ENCODE assay signal across 17 cellular contexts in the genomic region with DNA sequence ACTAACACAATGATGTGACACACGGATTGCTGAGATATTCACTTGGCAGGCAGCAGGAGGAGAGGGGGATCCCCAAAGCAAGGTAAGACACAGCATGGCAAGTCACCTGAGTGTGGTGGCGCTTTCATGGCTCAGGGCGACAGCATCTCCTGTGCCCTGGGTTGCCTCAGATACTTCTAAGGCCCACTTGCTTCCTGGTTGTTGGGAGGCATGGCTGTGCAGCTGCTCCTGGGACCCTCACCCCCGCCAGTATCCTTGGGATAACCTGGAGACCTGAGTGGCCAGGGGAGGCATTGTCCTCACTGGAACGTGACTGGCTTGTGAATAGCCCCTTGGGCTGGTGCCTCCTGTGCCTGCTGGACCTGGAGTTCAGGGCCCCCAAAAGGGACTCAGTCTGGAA.
DNase-seq lines count a peak whose midpoint lies in the region; ATAC-seq and TF ChIP-seq lines count a peak whose summit lies in the region.
"Had no signal": no experiment of that assay in that cellular context is flagged by ENCODE, and none has a peak within 500 bp of the region (broad histone marks: within the 10 kb centered on the region; RNA-seq: fewer than 3 reads in every experiment).

No MANE protein-coding gene starts in this region.

- intact Hi-C loops in cardiac septum (cut with DNase I) (no loop called here), right cardiac atrium (cut with DNase I) (no loop called here), lower lobe of right lung (cut with DNase I) (no loop called here), sigmoid colon (cut with DNase I) (no loop called here), aorta (cut with DNase I) (no loop called here), vagina (cut with DNase I) (no loop called here)

- no peaks in the 10 kb centered on the region for H3K9me3 ChIP-seq in right cardiac atrium (ENCODE audit: control insufficient read depth, low read length)
- no peaks in the 10 kb centered on the region for H3K9me3 ChIP-seq in lower lobe of right lung
- H3K9me3 ChIP-seq in sigmoid colon, result peaks cover 0 to 5% (median 2%) of the 10 kb centered on the region in 4 donors
- H3K9me3 ChIP-seq in aorta (ENCODE audit: control insufficient read depth, low read length), result peaks cover 2% of the 10 kb centered on the region
- H3K9me3 ChIP-seq in vagina, result no peaks in the 10 kb centered on the region
- H3K9me3 ChIP-seq: HAP-1 had no signal

- H3K4me1 ChIP-seq in right cardiac atrium (ENCODE audit: control insufficient read depth, insufficient read depth, low read length), result no peaks in the 10 kb centered on the region
- H3K4me1 ChIP-seq in lower lobe of right lung, result no peaks in the 10 kb centered on the region
- H3K4me1 ChIP-seq in sigmoid colon, result no peaks in the 10 kb centered on the region
- H3K4me1 ChIP-seq in aorta (ENCODE audit: control insufficient read depth in 1 of 2, insufficient read depth in 2 of 2, low read length in 2 of 2), result no peaks in the 10 kb centered on the region
- H3K4me1 ChIP-seq in vagina, result no peaks in the 10 kb centered on the region
- H3K4me1 ChIP-seq: HAP-1 had no signal

- H3K36me3 ChIP-seq in lower lobe of right lung (no peaks in the 10 kb centered on the region), sigmoid colon (no peaks in the 10 kb centered on the region), aorta (ENCODE audit: control insufficient read depth in 1 of 2, insufficient read depth in 2 of 2, low read length in 1 of 2) (no peaks in the 10 kb centered on the region), vagina (no peaks in the 10 kb centered on the region)
- H3K36me3 ChIP-seq: BLaER1, HAP-1 had no signal

- 88% methylated on average over 5 of the region's 5 CpGs for WGBS in right cardiac atrium
- 67 to 90% methylated on average over 5 of the region's 5 CpGs for WGBS in sigmoid colon, 2 donors
- 87 to 92% methylated on average over 5 of the region's 5 CpGs for WGBS in aorta, 2 donors

- peak; percentile 59 for DNase-seq in cardiac septum (ENCODE audit: low spot score)
- no peak for DNase-seq in right cardiac atrium
- peak; percentile 34 for DNase-seq in lower lobe of right lung
- peak; percentile 40 for DNase-seq in sigmoid colon
- peak in 1 of 2 donors; percentile 34 for DNase-seq in aorta
- DNase-seq in vagina (ENCODE audit: extremely low spot score in 2 of 2), result no peak
- DNase-seq: 8988T; AML-193; Caco-2; CD8-positive, alpha-beta memory T cell; DND-41; GDM1 had no signal

- no peak for TF ChIP-seq EP300 in sigmoid colon (IDR thresholded peaks at IDR 0.05)

- H3K27ac ChIP-seq in right cardiac atrium (ENCODE audit: low read length) (no peak overlapping the region), lower lobe of right lung (no peak overlapping the region), sigmoid colon (no peak overlapping the region), aorta (ENCODE audit: low read depth in 1 of 2, low read length in 2 of 2) (no peak overlapping the region), vagina (no peak overlapping the region)
- H3K27ac ChIP-seq: BLaER1, HL-60 had no signal

- no peak overlapping the region for H3K4me3 ChIP-seq in right cardiac atrium (ENCODE audit: low read length)
- H3K4me3 ChIP-seq in lower lobe of right lung, result no peak overlapping the region
- H3K4me3 ChIP-seq in sigmoid colon, result no peak overlapping the region
- no peak overlapping the region for H3K4me3 ChIP-seq in aorta (ENCODE audit: low read length in 2 of 2)
- H3K4me3 ChIP-seq in vagina, result no peak overlapping the region
- H3K4me3 ChIP-seq: BLaER1, HAP-1 had no signal

- TF ChIP-seq CTCF in lower lobe of right lung (IDR thresholded peaks at IDR 0.05) (no peak), sigmoid colon (IDR thresholded peaks at IDR 0.05) (no peak), vagina (IDR thresholded peaks at IDR 0.05) (no peak)

- ATAC-seq in right cardiac atrium, result no peak
- no peak for ATAC-seq in lower lobe of right lung
- peak; percentile 22 for ATAC-seq in aorta (ENCODE audit: low FRiP score)
- ATAC-seq in GM19395 (IDR thresholded peaks at IDR 0.05; ENCODE audit: unreplicated experiment), result no peak
- ATAC-seq in HG02759 (IDR thresholded peaks at IDR 0.05; ENCODE audit: unreplicated experiment), result no peak

- TF ChIP-seq POLR2A in sigmoid colon (IDR thresholded peaks at IDR 0.05) (no peak), vagina (IDR thresholded peaks at IDR 0.05) (no peak)

- H3K27me3 ChIP-seq in right cardiac atrium (ENCODE audit: control insufficient read depth, insufficient read depth) (no peaks in the 10 kb centered on the region), lower lobe of right lung (ENCODE audit: low read depth) (no peaks in the 10 kb centered on the region), sigmoid colon (no peaks in the 10 kb centered on the region), aorta (ENCODE audit: control insufficient read depth in 1 of 2, insufficient read depth in 2 of 2, low read length in 1 of 2) (no peaks in the 10 kb centered on the region), vagina (no peaks in the 10 kb centered on the region)
- H3K27me3 ChIP-seq: BLaER1 had no signal

Comparison
In these comparisons a context has a peak if more than half of its experiments do, and no peak if none do; other contexts are left out.
1. DNase-seq: peak in cardiac septum (single experiment), lower lobe of right lung (single experiment) and sigmoid colon (single experiment); none in right cardiac atrium (0 of 3) and vagina (0 of 2).